ENCODE assay signal across 12 cellular contexts in the genomic region with DNA sequence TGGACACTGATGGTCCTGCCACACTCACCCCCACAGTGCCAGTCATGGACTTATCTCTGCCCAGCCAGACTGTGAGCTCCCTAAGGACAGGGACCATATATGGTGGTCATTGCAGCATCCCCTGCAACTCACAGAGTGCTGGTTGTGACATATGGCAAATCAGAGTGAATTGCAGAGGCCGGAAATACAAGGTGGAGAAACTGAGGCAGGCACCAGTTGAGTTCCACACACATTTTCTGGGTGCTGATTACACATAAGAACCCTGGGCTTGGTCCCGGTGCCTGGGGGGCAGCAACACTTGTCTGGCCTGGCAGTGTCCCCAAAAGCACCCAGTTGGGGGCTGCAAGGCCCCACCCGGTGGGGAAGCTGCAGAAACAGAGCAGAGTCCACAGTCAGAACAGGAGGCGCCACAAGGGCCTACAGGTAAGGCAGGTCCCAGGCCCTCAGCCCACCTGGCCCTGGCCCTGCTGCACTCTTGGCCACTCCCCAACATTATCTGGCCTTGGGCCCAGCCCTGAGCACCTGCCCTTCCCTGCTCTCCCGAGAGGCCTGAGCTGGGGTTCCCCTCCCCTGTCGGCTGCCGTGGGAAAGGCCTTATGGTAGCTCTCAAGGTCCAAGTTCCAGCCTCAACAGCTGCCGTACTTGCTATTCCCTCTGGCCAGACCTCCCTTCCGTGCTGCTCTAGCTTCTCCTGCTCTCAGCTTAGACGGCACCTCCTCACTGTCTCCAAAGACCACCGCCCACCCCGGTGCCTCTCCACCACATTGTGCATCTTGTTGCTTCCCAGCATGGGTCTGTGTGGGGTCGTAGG.
DNase-seq lines count a peak whose midpoint lies in the region; ATAC-seq, FAIRE-seq and TF ChIP-seq lines count a peak whose summit lies in the region.
"Had no signal": no experiment of that assay in that cellular context is flagged by ENCODE, and none has a peak within 500 bp of the region (broad histone marks: within the 10 kb centered on the region; RNA-seq: fewer than 3 reads in every experiment).

No MANE protein-coding gene starts in this region.

- no peaks in the 10 kb centered on the region for H3K79me2 ChIP-seq in K562 (ENCODE audit: control insufficient read depth, insufficient read depth, low read length)

- H3K27ac ChIP-seq in K562 (ENCODE audit: extremely low read depth, low read depth, low read length) (no peak overlapping the region; the same call in 2 of the 3 replicates), muscle layer of duodenum (ENCODE audit: low read length) (peak overlapping the region; percentile 55)

- no peaks in the 10 kb centered on the region for H3K9me1 ChIP-seq in K562 (ENCODE audit: control insufficient read depth, insufficient read depth, low read length)

- no peak for FAIRE-seq in K562 (lab: Jason Lieb, UNC)
- FAIRE-seq in frontal cortex (lab: Jason Lieb, UNC): no peak

- H3K27me3 ChIP-seq in K562 (ENCODE audit: control insufficient read depth in 2 of 2, insufficient read depth in 2 of 2, low read length in 2 of 2) (peaks cover 0 to 5% of the 10 kb centered on the region in 2 experiments; a peak in 1 of 5 replicates), muscle layer of duodenum (ENCODE audit: low read depth, low read length) (no peaks in the 10 kb centered on the region)

- TF ChIP-seq POLR2A in K562 (conservative IDR thresholded peaks at IDR 0.05): no peak

- no peaks in the 10 kb centered on the region for H3K36me3 ChIP-seq in K562 (ENCODE audit: control insufficient read depth, insufficient read depth, low read length)
- no peaks in the 10 kb centered on the region for H3K36me3 ChIP-seq in muscle layer of duodenum (ENCODE audit: control insufficient read depth in 1 of 2, insufficient read depth in 2 of 2, low read length in 2 of 2)

- ATAC-seq in K562 (peak; percentile 50), HG03045 (IDR thresholded peaks at IDR 0.05; ENCODE audit: unreplicated experiment) (no peak)

- H3K9me3 ChIP-seq in K562 (replicated peaks; ENCODE audit: control insufficient read depth, insufficient read depth, low read depth, low read length): no peaks in the 10 kb centered on the region
- H3K9me3 ChIP-seq in muscle layer of duodenum (ENCODE audit: control insufficient read depth in 1 of 2, low read length in 2 of 2): no peaks in the 10 kb centered on the region

- H3K4me3 ChIP-seq in K562 (no peak overlapping the region), muscle layer of duodenum (ENCODE audit: low read depth in 1 of 2, low read length in 2 of 2) (no peak overlapping the region)

- TF ChIP-seq RAD21 in K562 (CRISPR knock-in tag; conservative IDR thresholded peaks at IDR 0.05 in 1 of 2, IDR thresholded peaks at IDR 0.05 in 1 of 2): no peak

- POLR2A ChIA-PET in K562 (lab: Yijun Ruan, JAX) (interaction anchor here (0.6 to 2.0 kb wide), 7 partner anchors 9 to 181 kb away, joined by 3 to 5 read pairs (median 3); no protein-coding TSS in a partner anchor), HEK293T (lab: Yijun Ruan, JAX) (interaction anchor here (1.2 kb wide), 1 partner anchor 14 kb away, joined by 3 read pairs; no protein-coding TSS in a partner anchor)

- intact Hi-C loops in K562 (cut with micrococcal nuclease): no loop called here

- WGBS in K562 (ENCODE audit: insufficient coverage, low coverage, missing lambda C conversion rate): 59% methylated on average over 13 of the region's 13 CpGs

- H3K4me1 ChIP-seq in K562 (replicated peaks in 1 of 2; ENCODE audit: control insufficient read depth in 2 of 2, insufficient read depth in 2 of 2, low read length in 2 of 2) (peaks cover 7 to 8% of the 10 kb centered on the region in 2 experiments), muscle layer of duodenum (ENCODE audit: control insufficient read depth in 1 of 2, insufficient read depth in 2 of 2, low read length in 2 of 2) (peaks cover 0 to 4% of the 10 kb centered on the region in 2 donors)

- peak overlapping the region; percentile 50 for H2AFZ ChIP-seq in K562 (ENCODE audit: low read depth, low read length)

- peak overlapping the region; percentile 47; the same call in 1 of the 2 replicates for H3K4me2 ChIP-seq in K562 (ENCODE audit: insufficient read depth, low read length)

- no peak for TF ChIP-seq EP300 in K562 (IDR thresholded peaks at IDR 0.05; ENCODE audit: low read length)

- CTCF ChIA-PET in K562 (lab: Yijun Ruan, JAX; ENCODE audit: low intra/inter-chr PET ratio): no interaction called here
- CTCF ChIA-PET in HEK293T (lab: Yijun Ruan, JAX): interaction anchor here (0.6 kb wide), 1 partner anchor 137 kb away, joined by 3 read pairs; no protein-coding TSS in a partner anchor

- H3K9ac ChIP-seq in K562 (ENCODE audit: insufficient read depth in 1 of 2, low read depth in 2 of 2, low read length in 2 of 2): no peak overlapping the region

- H4K20me1 ChIP-seq in K562 (replicated peaks; ENCODE audit: control insufficient read depth, insufficient read depth, low read length): no peaks in the 10 kb centered on the region

- peak; percentile 91 for DNase-seq in DMS 273 (lab: John Stamatoyannopoulos, UW; ENCODE audit: unreplicated experiment)
- DNase-seq in NCI-H2029 treated with DMSO at 0.1 percent for 48 hours (lab: John Stamatoyannopoulos, UW): peak; percentile 61
- DNase-seq in K562 (ENCODE audit: extremely low read depth in 1 of 4, low spot score in 3 of 4): no peak
- DNase-seq in HEK293T (ENCODE audit: extremely low spot score): no peak
- no peak for DNase-seq in frontal cortex (ENCODE audit: low spot score in 2 of 2)
- DNase-seq in stimulated activated CD8-positive, alpha-beta memory T cell treated with anti-CD3 and anti-CD28 coated beads, Interleukin-4, amount 100 ng/mL, for 48 hours: no peak
- DNase-seq: activated CD4-positive, alpha-beta memory T cell treated with anti-CD3 and anti-CD28 coated beads, Interleukin-2, amount 10 ng/mL, durations not matched to agents 7 days and 5 days; activated naive CD4-positive, alpha-beta T cell treated with anti-CD3 and anti-CD28 coated beads for 36 hours; C1 segment of cervical spinal cord; T1000 had no signal

- TF ChIP-seq CTCF in K562 (IDR thresholded peaks at IDR 0.05 in 2 of 3, conservative IDR thresholded peaks at IDR 0.05 in 1 of 3; ENCODE audit: insufficient read depth in 2 of 3, low read depth in 1 of 3, low read length in 3 of 3): no peak

- BruUV-seq in K562 (replicated peaks; lab: Mats Ljungman, UMichigan): no TSS peak

- in situ Hi-C loops in K562 (cut with MboI): no loop called here

TF ChIP-seq in K562, 482 proteins besides CTCF, POLR2A, EP300 and RAD21 (continues in another document):
- TF ChIP-seq, protein P1, sequence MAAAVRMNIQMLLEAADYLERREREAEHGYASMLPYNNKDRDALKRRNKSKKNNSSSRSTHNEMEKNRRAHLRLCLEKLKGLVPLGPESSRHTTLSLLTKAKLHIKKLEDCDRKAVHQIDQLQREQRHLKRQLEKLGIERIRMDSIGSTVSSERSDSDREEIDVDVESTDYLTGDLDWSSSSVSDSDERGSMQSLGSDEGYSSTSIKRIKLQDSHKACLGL (CRISPR knock-in tag; IDR thresholded peaks at IDR 0.05; ENCODE audit: borderline replicate concordance, poor library complexity, severe bottlenecking): no peak
- no peak for TF ChIP-seq NR2C2 (CRISPR knock-in tag; IDR thresholded peaks at IDR 0.05)
- peak; percentile 39; the same call in 1 of the 2 replicates for TF ChIP-seq NR2C2 (tag; IDR thresholded peaks at IDR 0.05)
- no peak for TF ChIP-seq MTF1 (CRISPR knock-in tag; IDR thresholded peaks at IDR 0.05; ENCODE audit: borderline replicate concordance)
- TF ChIP-seq ZNF175 (CRISPR knock-in tag; IDR thresholded peaks at IDR 0.05; ENCODE audit: low read depth): no peak
- TF ChIP-seq MAFF (IDR thresholded peaks at IDR 0.05; ENCODE audit: low read length): no peak
- no peak for TF ChIP-seq POLR2AphosphoS2 (IDR thresholded peaks at IDR 0.05; ENCODE audit: low read length)
- 0 out of 2 replicates have a peak, but pooled peaks have one; percentile 64 for TF ChIP-seq CBFB (CRISPR knock-in tag; IDR thresholded peaks at IDR 0.05)
- no peak for TF ChIP-seq TGIF2 (CRISPR knock-in tag; IDR thresholded peaks at IDR 0.05)
- no peak for TF ChIP-seq DPF2 (IDR thresholded peaks at IDR 0.05)
- TF ChIP-seq MAFK (IDR thresholded peaks at IDR 0.05; ENCODE audit: low read length): no peak
- TF ChIP-seq PTTG1 (tag; IDR thresholded peaks at IDR 0.05; ENCODE audit: low read depth): 0 out of 2 replicates have a peak, but pooled peaks have one; percentile 15
- no peak for TF ChIP-seq HNRNPUL1 (IDR thresholded peaks at IDR 0.05; ENCODE audit: low read length)
- TF ChIP-seq NCOA1 (IDR thresholded peaks at IDR 0.05; ENCODE audit: low read depth): no peak
- TF ChIP-seq NR1H2 (CRISPR knock-in tag; IDR thresholded peaks at IDR 0.05): no peak
- no peak for TF ChIP-seq FOXK1 (CRISPR knock-in tag; IDR thresholded peaks at IDR 0.05; ENCODE audit: borderline replicate concordance)

TF ChIP-seq in HEK293T, 16 proteins besides CTCF, POLR2A, EP300 and RAD21:
- no peak for TF ChIP-seq FOXK2 (IDR thresholded peaks at IDR 0.05)
- TF ChIP-seq ZNF384 (IDR thresholded peaks at IDR 0.05): no peak
- no peak for TF ChIP-seq FOXA1 (IDR thresholded peaks at IDR 0.05)
- no peak for TF ChIP-seq NFRKB (IDR thresholded peaks at IDR 0.05)

Comparison
In these comparisons a context has a peak if more than half of its experiments do, and no peak if none do; other contexts are left out.
1. DNase-seq: peak in DMS 273 (single experiment) and NCI-H2029 treated with DMSO at 0.1 percent for 48 hours (single experiment); none in K562 (0 of 4), HEK293T (single experiment), frontal cortex (0 of 2) and stimulated activated CD8-positive, alpha-beta memory T cell treated with anti-CD3 and anti-CD28 coated beads, Interleukin-4, amount 100 ng/mL, for 48 hours (single experiment).